ENCODE assay signal across 32 cellular contexts in the genomic region with DNA sequence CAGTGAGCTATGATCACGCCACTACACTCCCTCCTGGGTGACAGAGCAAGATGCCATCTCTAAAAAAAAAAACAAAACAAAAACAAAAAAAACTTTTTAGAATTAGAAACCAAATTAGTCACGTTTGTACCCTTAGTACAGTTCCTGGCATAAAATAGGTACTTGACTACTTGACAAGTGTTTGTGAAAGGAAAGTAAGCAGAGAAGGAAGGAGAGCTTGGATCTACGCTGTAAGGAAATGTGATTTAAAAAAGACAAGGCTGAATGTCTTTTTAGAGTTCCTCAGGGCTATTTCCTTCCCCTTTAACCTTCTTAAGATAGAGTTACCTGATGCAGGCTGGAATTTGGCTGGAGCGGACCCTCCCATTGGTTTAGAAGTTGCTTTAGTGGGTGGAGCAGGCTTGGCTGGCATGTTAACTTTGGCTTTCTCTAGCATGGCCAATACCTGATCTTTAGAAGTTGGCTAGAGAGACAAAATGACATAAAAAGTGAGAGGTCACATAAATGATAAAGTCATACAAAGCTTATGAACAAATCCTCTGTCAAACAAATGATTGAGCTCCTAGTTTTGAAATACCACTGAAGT. TPM values are rescaled to one million over a fixed set of nuclear protein-coding genes. Genes with fewer than 3 reads are reported as not detected.
"Had no signal": no experiment of that assay in that cellular context is flagged by ENCODE, and none has a peak within 500 bp of the region (broad histone marks: within the 10 kb centered on the region; RNA-seq: fewer than 3 reads in every experiment).

No MANE protein-coding gene starts in this region.

- H3K4me1 ChIP-seq: right atrium auricular region, right lobe of liver, tibial nerve, vagina had no signal

- H3K9me3 Mint-ChIP-seq: immature natural killer cell; memory B cell; naive thymus-derived CD4-positive, alpha-beta T cell; natural killer cell treated with Interleukin-12 subunit alpha and Interleukin-12 subunit beta and Interleukin-15 and Interleukin-18, amount 100 ng/mL, for 72 hours; stimulated activated memory B cell treated with anti-CD40 and anti-IgM and Interleukin-4, amounts not matched to agents 10 μg/mL and 1 μg/mL and 100 μg/mL, for 72 hours; stimulated activated naive CD8-positive, alpha-beta T cell treated with anti-CD3 and anti-CD28 coated beads, Interleukin-15, amount 100 ng/mL, for 72 hours; type B pancreatic cell had no signal

- H3K4me1 Mint-ChIP-seq: immature natural killer cell; memory B cell; stimulated activated memory B cell treated with anti-CD40 and anti-IgM and Interleukin-4, amounts not matched to agents 10 μg/mL and 1 μg/mL and 100 μg/mL, for 72 hours; stimulated activated naive CD8-positive, alpha-beta T cell treated with anti-CD3 and anti-CD28 coated beads, Interleukin-15, amount 100 ng/mL, for 72 hours had no signal

- H3K27me3 Mint-ChIP-seq: memory B cell; naive thymus-derived CD4-positive, alpha-beta T cell; natural killer cell treated with Interleukin-12 subunit alpha and Interleukin-12 subunit beta and Interleukin-15 and Interleukin-18, amount 100 ng/mL, for 72 hours; progenitor cell of endocrine pancreas; stimulated activated memory B cell treated with anti-CD40 and anti-IgM and Interleukin-4, amounts not matched to agents 10 μg/mL and 1 μg/mL and 100 μg/mL, for 72 hours; stimulated activated naive CD8-positive, alpha-beta T cell treated with anti-CD3 and anti-CD28 coated beads, Interleukin-15, amount 100 ng/mL, for 72 hours; type B pancreatic cell had no signal

- H3K4me3 ChIP-seq: mucosa of descending colon, ovary, right atrium auricular region, right lobe of liver, smooth muscle cell, tibial nerve, vagina had no signal

- H3K4me3 Mint-ChIP-seq: immature natural killer cell; memory B cell; naive thymus-derived CD4-positive, alpha-beta T cell; natural killer cell treated with Interleukin-12 subunit alpha and Interleukin-12 subunit beta and Interleukin-15 and Interleukin-18, amount 100 ng/mL, for 72 hours; stimulated activated memory B cell treated with anti-CD40 and anti-IgM and Interleukin-4, amounts not matched to agents 10 μg/mL and 1 μg/mL and 100 μg/mL, for 72 hours; stimulated activated naive CD8-positive, alpha-beta T cell treated with anti-CD3 and anti-CD28 coated beads, Interleukin-15, amount 100 ng/mL, for 72 hours; type B pancreatic cell had no signal

- H3K27me3 ChIP-seq: ovary, right atrium auricular region, right lobe of liver, tibial nerve, vagina had no signal

- DNase-seq: hypothalamus; immature natural killer cell; kidney; left colon; midbrain; mucosa of descending colon; naive thymus-derived CD4-positive, alpha-beta T cell; ovary; right lobe of liver; stimulated activated CD4-positive, alpha-beta T cell treated with anti-CD3 and anti-CD28 coated beads, Interleukin-1b, Interleukin-23, amount 100 ng/mL, for 48 hours; stimulated activated CD4-positive, alpha-beta T cell treated with anti-CD3 and anti-CD28 coated beads, Interleukin-2, amount 100 ng/mL, for 48 hours; stimulated activated CD4-positive, alpha-beta T cell treated with anti-CD3 and anti-CD28 coated beads, Interleukin-4, amount 100 ng/mL, for 4 hours; stimulated activated CD8-positive, alpha-beta memory T cell treated with anti-CD3 and anti-CD28 coated beads, Interleukin-4, amount 100 ng/mL, for 48 hours; stimulated activated naive CD4-positive, alpha-beta T cell treated with Interleukin-2 at 50 U/mL for 16 hours; stimulated activated naive CD8-positive, alpha-beta T cell treated with anti-CD3 and anti-CD28 coated beads, Interleukin-15, amount 100 ng/mL, for 72 hours; substantia nigra had no signal

- H3K27ac Mint-ChIP-seq: memory B cell; natural killer cell treated with Interleukin-12 subunit alpha and Interleukin-12 subunit beta and Interleukin-15 and Interleukin-18, amount 100 ng/mL, for 72 hours; progenitor cell of endocrine pancreas; stimulated activated memory B cell treated with anti-CD40 and anti-IgM and Interleukin-4, amounts not matched to agents 10 μg/mL and 1 μg/mL and 100 μg/mL, for 72 hours; type B pancreatic cell had no signal

- ATAC-seq: left colon; mucosa of descending colon; naive thymus-derived CD4-positive, alpha-beta T cell; natural killer cell treated with Interleukin-12 subunit alpha and Interleukin-12 subunit beta and Interleukin-15 and Interleukin-18, amount 100 ng/mL, for 72 hours; right lobe of liver; stimulated activated memory B cell treated with anti-CD40 and anti-IgM and Interleukin-4, amounts not matched to agents 10 μg/mL and 1 μg/mL and 100 μg/mL, for 72 hours; stimulated activated naive CD8-positive, alpha-beta T cell treated with anti-CD3 and anti-CD28 coated beads, Interleukin-15, amount 100 ng/mL, for 72 hours had no signal

- H3K27ac ChIP-seq: ovary, right atrium auricular region, right lobe of liver, tibial nerve, vagina had no signal

- H3K36me3 ChIP-seq: ovary had no signal

- H3K9me3 ChIP-seq: mucosa of descending colon, ovary, right atrium auricular region, right lobe of liver, tibial nerve, vagina had no signal

RNA-seq across cellular contexts. Expression of a gene that starts 50.7 kb away (rescaled TPM):
- total RNA-seq: kidney, left colon, lung microvascular endothelial cell, mesenteric fat pad, myocyte, omental fat pad, pulmonary artery endothelial cell, right atrium auricular region, temporal lobe, tibial nerve, urinary bladder, vagina had no signal
- polyA plus RNA-seq: immature natural killer cell; naive thymus-derived CD4-positive, alpha-beta T cell had no signal
